In genomic region chr7:43868681-43869017, GRCh38 we compare ENCODE assay signal across 8 cellular contexts. TPM values are rescaled to one million over a fixed set of nuclear protein-coding genes. Genes with fewer than 3 reads are reported as not detected.
DNase-seq lines count a peak whose midpoint lies in the region; ATAC-seq and TF ChIP-seq lines count a peak whose summit lies in the region.

No MANE protein-coding gene starts in this region.

- H2AK9ac ChIP-seq in IMR-90 (replicated peaks; ENCODE audit: low read depth, low read length, poor library complexity) = peak overlapping the region; percentile 94

- peak overlapping the region; percentile 45 for H4K5ac ChIP-seq in IMR-90 (ENCODE audit: low read depth, low read length)

- no peak for ATAC-seq in IMR-90 (ENCODE audit: low read depth)
- no peak for ATAC-seq in GM18520 (IDR thresholded peaks at IDR 0.05; ENCODE audit: unreplicated experiment)

- H2AK5ac ChIP-seq in IMR-90 (ENCODE audit: low read depth, low read length) = peak overlapping the region; percentile 86

- no TSS peak for BruUV-seq in IMR-90 (replicated peaks; lab: Mats Ljungman, UMichigan)

- intact Hi-C loops in IMR-90 (cut with micrococcal nuclease) = no loop called here

- H3K4me1 ChIP-seq in IMR-90 (ENCODE audit: control insufficient read depth, insufficient read depth, low read length) (peaks cover 22% of the 10 kb centered on the region), mucosa of rectum (ENCODE audit: control insufficient read depth in 2 of 2, insufficient read depth in 2 of 2, low read length in 2 of 2) (peaks cover 22 to 24% of the 10 kb centered on the region in 2 donors)

- no peak for DNase-seq in IMR-90
- no peak for DNase-seq in cardiac fibroblast (ENCODE audit: low read depth in 2 of 2)
- no peak for DNase-seq in iPS-NIHi7 (ENCODE audit: extremely low spot score)
- DNase-seq in mucosa of gallbladder (ENCODE audit: low spot score) = no peak
- no peak for DNase-seq in stimulated activated CD4-positive, alpha-beta T cell treated with anti-CD3 and anti-CD28 coated beads, Interleukin-4, amount 100 ng/mL, for 24 hours

- peak overlapping the region; percentile 30 for H2BK120ac ChIP-seq in IMR-90 (ENCODE audit: low read depth, low read length)

- 0 out of 2 replicates have a peak overlapping the region, but pooled peaks have one; percentile 38 for H3K18ac ChIP-seq in IMR-90 (ENCODE audit: low read depth, low read length)

- H3K14ac ChIP-seq in IMR-90 (replicated peaks; ENCODE audit: low read depth, low read length) = peak overlapping the region; percentile 91

- dilution Hi-C loops in IMR-90 (cut with HindIII; ENCODE audit: low sequenced_read_pairs, unreplicated experiment) = no loop called here

- H3K4me2 ChIP-seq in IMR-90 (ENCODE audit: low read depth, low read length) = peak overlapping the region; percentile 99

- H2BK20ac ChIP-seq in IMR-90 (ENCODE audit: low read depth, low read length) = no peak overlapping the region

- H3K27me3 ChIP-seq in IMR-90 (ENCODE audit: control insufficient read depth, insufficient read depth, low read length) (no peaks in the 10 kb centered on the region), mucosa of rectum (ENCODE audit: control insufficient read depth in 2 of 2, insufficient read depth in 2 of 2, low read length in 2 of 2) (no peaks in the 10 kb centered on the region)

- peak overlapping the region; percentile 80 for H3K4ac ChIP-seq in IMR-90 (ENCODE audit: low read depth, low read length)

- H3K23ac ChIP-seq in IMR-90 (ENCODE audit: low read depth, low read length) = peak overlapping the region; percentile 93

- peak overlapping the region; percentile 72 for H3K4me3 ChIP-seq in GM08714 (ENCODE audit: low read length)
- peak overlapping the region; percentile 93 for H3K4me3 ChIP-seq in IMR-90 (ENCODE audit: insufficient read depth, low read depth, low read length)
- H3K4me3 ChIP-seq in cardiac fibroblast (replicated peaks in 1 of 2; ENCODE audit: low read depth in 2 of 2, low read length in 2 of 2) = peak overlapping the region; percentile 79 to 84
- peak overlapping the region; percentile 82 to 90 for H3K4me3 ChIP-seq in mucosa of rectum (ENCODE audit: low read length in 2 of 2)

- CTCF ChIA-PET in IMR-90 (lab: Yijun Ruan, JAX) = no interaction called here

- no peak overlapping the region; the same call in 1 of the 2 replicates for H3K56ac ChIP-seq in IMR-90 (ENCODE audit: extremely low read depth, insufficient read depth, low read length)

- H4K8ac ChIP-seq in IMR-90 (ENCODE audit: low read depth in 2 of 2, low read length in 2 of 2) = peak overlapping the region; percentile 65 to 84; a peak in 2 of 4 replicates

- peak overlapping the region; percentile 88 for H2AFZ ChIP-seq in IMR-90 (replicated peaks; ENCODE audit: low read length, poor library complexity)

- H2BK15ac ChIP-seq in IMR-90 (ENCODE audit: low read depth, low read length) = no peak overlapping the region; the same call in 2 of the 3 replicates

- H3K9me3 ChIP-seq in IMR-90 (ENCODE audit: control insufficient read depth, insufficient read depth, low read length) = no peaks in the 10 kb centered on the region
- no peaks in the 10 kb centered on the region for H3K9me3 ChIP-seq in mucosa of rectum (ENCODE audit: control insufficient read depth in 2 of 2, low read length in 2 of 2)

- TF ChIP-seq RAD21 in IMR-90 (IDR thresholded peaks at IDR 0.05; ENCODE audit: low read length) = no peak

- in situ Hi-C loops in IMR-90 (cut with MboI; ENCODE audit: low sequenced_read_pairs) = no loop called here

- 6% methylated on average over 3 of the region's 9 CpGs; no CpG with 5 or more reads in 1 of the 2 experiments for WGBS in IMR-90 (ENCODE audit: extremely low coverage in 2 of 2, insufficient read length in 1 of 2), 2 experiments

- TF ChIP-seq POLR2A in IMR-90 (IDR thresholded peaks at IDR 0.05; ENCODE audit: low read depth, low read length) = no peak

- H3K79me1 ChIP-seq in IMR-90 (ENCODE audit: low read depth in 1 of 2, low read length in 2 of 2) = peaks cover 25 to 51% of the 10 kb centered on the region in 2 experiments

- H2BK5ac ChIP-seq in IMR-90 (ENCODE audit: low read depth, low read length, poor library complexity, severe bottlenecking) = peak overlapping the region; percentile 94

- peak overlapping the region; percentile 69; the same call in 1 of the 2 replicates for H4K91ac ChIP-seq in IMR-90 (ENCODE audit: insufficient read depth, low read depth, low read length)

- H3K9ac ChIP-seq in IMR-90 (ENCODE audit: low read depth, low read length) = peak overlapping the region; percentile 86
- peak overlapping the region; percentile 69 to 72 for H3K9ac ChIP-seq in mucosa of rectum (ENCODE audit: low read depth in 1 of 2, low read length in 2 of 2)

- no peaks in the 10 kb centered on the region for H4K20me1 ChIP-seq in IMR-90 (ENCODE audit: insufficient read depth, low read length)

- no peak for TF ChIP-seq CTCF in IMR-90 (conservative IDR thresholded peaks at IDR 0.05; ENCODE audit: low read depth, low read length)
- TF ChIP-seq CTCF in cardiac fibroblast (IDR thresholded peaks at IDR 0.05; ENCODE audit: low read depth, low read length) = no peak

- H3K9me1 ChIP-seq in IMR-90 (ENCODE audit: insufficient read depth, low read length) = peaks cover 33% of the 10 kb centered on the region

- POLR2A ChIA-PET in IMR-90 (lab: Charles Lee; ENCODE audit: unreplicated experiment) = no interaction called here

- H3K36me3 ChIP-seq in IMR-90 (ENCODE audit: control insufficient read depth, insufficient read depth, low read length) (peaks cover 15% of the 10 kb centered on the region), mucosa of rectum (ENCODE audit: control insufficient read depth in 2 of 2, insufficient read depth in 2 of 2, low read length in 2 of 2) (peaks cover 13 to 14% of the 10 kb centered on the region in 2 donors)

- H3K27ac ChIP-seq in IMR-90 (ENCODE audit: insufficient read depth, low read length) = peak overlapping the region; percentile 82
- H3K27ac ChIP-seq in mucosa of rectum (ENCODE audit: low read depth in 2 of 2, low read length in 2 of 2) = peak overlapping the region; percentile 17 to 71

TF ChIP-seq in IMR-90, 13 proteins besides CTCF, POLR2A, EP300 and RAD21:
- TF ChIP-seq RCOR1 (IDR thresholded peaks at IDR 0.05; ENCODE audit: insufficient replicate concordance, low read length) (no peak), SMC3 (IDR thresholded peaks at IDR 0.05; ENCODE audit: low read depth, low read length) (no peak), CEBPB (IDR thresholded peaks at IDR 0.05; ENCODE audit: low read depth, low read length) (no peak), FOS (IDR thresholded peaks at IDR 0.05; ENCODE audit: low read depth, low read length) (no peak), ELK1 (IDR thresholded peaks at IDR 0.05; ENCODE audit: borderline replicate concordance, low read depth, low read length) (no peak), BHLHE40 (IDR thresholded peaks at IDR 0.05; ENCODE audit: low read depth, low read length) (no peak), MAZ (IDR thresholded peaks at IDR 0.05; ENCODE audit: borderline replicate concordance, low read depth, low read length) (no peak), MAFK (IDR thresholded peaks at IDR 0.05; ENCODE audit: low read depth, low read length) (no peak), NFE2L2 (IDR thresholded peaks at IDR 0.05; ENCODE audit: low read depth, low read length) (no peak), RFX5 (IDR thresholded peaks at IDR 0.05; ENCODE audit: low read depth, low read length) (no peak)
- TF ChIP-seq, protein P1, sequence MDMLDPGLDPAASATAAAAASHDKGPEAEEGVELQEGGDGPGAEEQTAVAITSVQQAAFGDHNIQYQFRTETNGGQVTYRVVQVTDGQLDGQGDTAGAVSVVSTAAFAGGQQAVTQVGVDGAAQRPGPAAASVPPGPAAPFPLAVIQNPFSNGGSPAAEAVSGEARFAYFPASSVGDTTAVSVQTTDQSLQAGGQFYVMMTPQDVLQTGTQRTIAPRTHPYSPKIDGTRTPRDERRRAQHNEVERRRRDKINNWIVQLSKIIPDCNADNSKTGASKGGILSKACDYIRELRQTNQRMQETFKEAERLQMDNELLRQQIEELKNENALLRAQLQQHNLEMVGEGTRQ (IDR thresholded peaks at IDR 0.05; ENCODE audit: low read depth, low read length) = no peak
TF ChIP-seq in IMR-90: peak in this region for 0.

RNA-seq across cellular contexts. Expression of gene MRPS24, which starts 0.7 kb away (rescaled TPM):
- 151 and 169 TPM in 2 replicates for total RNA-seq in IMR-90 (2012; rRNA removed)
- 266 and 299 TPM in 2 replicates for polyA plus RNA-seq in IMR-90 (2012; rRNA removed)
- 465 and 570 TPM in 2 replicates for polyA plus RNA-seq in IMR-90 (2012; cell fraction: cytosol; rRNA removed)
- 100 and 188 TPM in 2 replicates for polyA plus RNA-seq in IMR-90 (2012; cell fraction: nucleus; rRNA removed; ENCODE audit: low replicate concordance)
- total RNA-seq in mucosa of gallbladder = 86.3 TPM

RNA-seq across cellular contexts. Expression of gene URGCP, which starts 37.7 kb away (rescaled TPM):
- total RNA-seq in IMR-90 (2012; rRNA removed) (24.4 and 25.5 TPM in 2 replicates), mucosa of gallbladder (38.4 TPM)
- 19.9 and 22.0 TPM in 2 replicates for polyA plus RNA-seq in IMR-90 (2012; rRNA removed)
- 12.5 and 15.2 TPM in 2 replicates for polyA plus RNA-seq in IMR-90 (2012; cell fraction: cytosol; rRNA removed)
- 31.4 and 33.7 TPM in 2 replicates for polyA plus RNA-seq in IMR-90 (2012; cell fraction: nucleus; rRNA removed; ENCODE audit: low replicate concordance)

RNA-seq across cellular contexts. Expression of gene UBE2D4, which starts 57.6 kb away (rescaled TPM):
- total RNA-seq in IMR-90 (2012; rRNA removed) = 8.6 and 9.7 TPM in 2 replicates
- polyA plus RNA-seq in IMR-90 (2012; rRNA removed) = 9.7 and 10.5 TPM in 2 replicates
- polyA plus RNA-seq in IMR-90 (2012; cell fraction: cytosol; rRNA removed) = 7.5 and 11.0 TPM in 2 replicates
- polyA plus RNA-seq in IMR-90 (2012; cell fraction: nucleus; rRNA removed; ENCODE audit: low replicate concordance) = 5.7 and 6.0 TPM in 2 replicates
- total RNA-seq in mucosa of gallbladder = 25.4 TPM
